ENCODE assay signal across 11 cellular contexts in genomic region chr17:29709861-29710849, GRCh38.
DNase-seq lines count a peak whose midpoint lies in the region; ATAC-seq and TF ChIP-seq lines count a peak whose summit lies in the region.
"Had no signal": no experiment of that assay in that cellular context is flagged by ENCODE, and none has a peak within 500 bp of the region (broad histone marks: within the 10 kb centered on the region; RNA-seq: fewer than 3 reads in every experiment).

No MANE protein-coding gene starts in this region.

- H3K27me3 ChIP-seq in Caco-2 (replicated peaks; ENCODE audit: control insufficient read depth, insufficient read depth, low read length) (no peaks in the 10 kb centered on the region), OCI-LY1 (ENCODE audit: insufficient read depth, low read length) (no peaks in the 10 kb centered on the region)

- no peak overlapping the region for H3K9ac ChIP-seq in OCI-LY1 (ENCODE audit: low read length)

- TF ChIP-seq CTCF in Caco-2 (IDR thresholded peaks at IDR 0.05; ENCODE audit: insufficient read depth in 1 of 2, low read depth in 1 of 2, low read length in 1 of 2, severe bottlenecking in 1 of 2, unreplicated experiment in 1 of 2) (no peak), OCI-LY1 (IDR thresholded peaks at IDR 0.05; ENCODE audit: low read length) (no peak), fibroblast of pulmonary artery (IDR thresholded peaks at IDR 0.05; ENCODE audit: low read length, missing control alignments) (no peak)

- no peaks in the 10 kb centered on the region for H3K27me3 Mint-ChIP-seq in Caco-2 (ENCODE audit: insufficient read depth, unreplicated experiment)
- H3K27me3 Mint-ChIP-seq: brain had no signal

- POLR2A ChIA-PET in Caco-2 (lab: Charles Lee), result no interaction called here

- ATAC-seq in left colon, result no peak

- H3K4me3 ChIP-seq in Caco-2 (ENCODE audit: low read depth, low read length) (no peak overlapping the region), OCI-LY1 (ENCODE audit: low read depth, low read length, poor library complexity, severe bottlenecking) (no peak overlapping the region), fibroblast of pulmonary artery (replicated peaks; ENCODE audit: low read depth, low read length) (no peak overlapping the region)

- H3F3A ChIP-seq in OCI-LY1 (ENCODE audit: insufficient read depth, low read length), result no peaks in the 10 kb centered on the region

- no peaks in the 10 kb centered on the region for H3K9me3 Mint-ChIP-seq in Caco-2 (ENCODE audit: unreplicated experiment)
- H3K9me3 Mint-ChIP-seq: brain had no signal

- H2AFZ ChIP-seq in OCI-LY1 (ENCODE audit: low read length), result no peak overlapping the region

- H3K4me1 ChIP-seq in Caco-2 (peaks cover 39% of the 10 kb centered on the region), OCI-LY1 (ENCODE audit: insufficient read depth, low read length, severe bottlenecking) (peaks cover 63% of the 10 kb centered on the region)

- BruUV-seq in Caco-2 (replicated peaks; lab: Mats Ljungman, UMichigan), result TSS peak; percentile 19

- intact Hi-C loops in Caco-2 (cut with micrococcal nuclease; ENCODE audit: unreplicated experiment) (loop anchor here (2.0 kb wide), 1 partner anchor 17 kb away; no protein-coding TSS in a partner anchor), left colon (cut with DNase I, micrococcal nuclease) (no loop called here)

- peak overlapping the region; percentile 11 for H3K4me3 Mint-ChIP-seq in Caco-2 (ENCODE audit: unreplicated experiment)
- H3K4me3 Mint-ChIP-seq: brain had no signal

- no peak overlapping the region for H3K4me2 ChIP-seq in OCI-LY1 (ENCODE audit: low read length)

- H3K27ac ChIP-seq in OCI-LY1 (ENCODE audit: low read depth, low read length, poor library complexity, severe bottlenecking), result peak overlapping the region; percentile 58

- H3K27ac Mint-ChIP-seq in Caco-2 (ENCODE audit: unreplicated experiment), result peak overlapping the region; percentile 35

- H4K20me1 ChIP-seq in OCI-LY1 (ENCODE audit: insufficient read depth, low read length), result no peaks in the 10 kb centered on the region

- H3K4me1 Mint-ChIP-seq in Caco-2 (ENCODE audit: low read depth, unreplicated experiment), result peaks cover 28% of the 10 kb centered on the region

- DNase-seq in Caco-2 (no peak), fibroblast of pulmonary artery (ENCODE audit: low read depth) (peak; percentile 52), renal cortical epithelial cell (ENCODE audit: low read depth) (peak; percentile 98), left colon (no peak), NK-92 (lab: John Stamatoyannopoulos, UW; ENCODE audit: unreplicated experiment) (no peak), medulla oblongata (ENCODE audit: extremely low spot score) (no peak)
- no peak for DNase-seq in stimulated activated CD4-positive, alpha-beta T cell treated with anti-CD3 and anti-CD28 coated beads, Interleukin-1b, Interleukin-23, amount 100 ng/mL, for 48 hours
- DNase-seq: activated CD4-positive, alpha-beta T cell treated with anti-CD3 and anti-CD28 coated beads for 1 hour; NCI-H526 treated with DMSO at 0.1 percent for 48 hours had no signal

- H3K36me3 ChIP-seq in Caco-2 (ENCODE audit: control insufficient read depth, insufficient read depth, low read length), result no peaks in the 10 kb centered on the region; the same call in 1 of the 2 replicates
- H3K36me3 ChIP-seq in OCI-LY1 (ENCODE audit: insufficient read depth, low read length), result peaks cover 10% of the 10 kb centered on the region

- H3K36me3 Mint-ChIP-seq in Caco-2 (ENCODE audit: insufficient read depth, unreplicated experiment), result no peaks in the 10 kb centered on the region
- H3K36me3 Mint-ChIP-seq: brain had no signal

- peaks cover 12% of the 10 kb centered on the region; the same call in 1 of the 2 replicates for H3K79me2 ChIP-seq in OCI-LY1 (ENCODE audit: insufficient read depth, low read length)

- CTCF ChIA-PET in Caco-2 (lab: Charles Lee), result interaction anchor here (0.5 to 1.2 kb wide), 3 partner anchors 13 to 416 kb away, joined by 3 to 7 read pairs (median 7); no protein-coding TSS in a partner anchor

- H3K9me3 ChIP-seq in Caco-2 (no peaks in the 10 kb centered on the region), OCI-LY1 (ENCODE audit: low read length) (no peaks in the 10 kb centered on the region)

- H3K9me2 ChIP-seq in OCI-LY1 (ENCODE audit: low read depth, low read length), result no peaks in the 10 kb centered on the region

Comparison
In these comparisons a context has a peak if more than half of its experiments do, and no peak if none do; other contexts are left out.
1. DNase-seq: peak in fibroblast of pulmonary artery (single experiment) and renal cortical epithelial cell (single experiment); none in Caco-2 (0 of 2), stimulated activated CD4-positive, alpha-beta T cell treated with anti-CD3 and anti-CD28 coated beads, Interleukin-1b, Interleukin-23, amount 100 ng/mL, for 48 hours (single experiment), left colon (0 of 2), NK-92 (single experiment) and medulla oblongata (single experiment).